18 cellular contexts compared by ENCODE assay signal in the genomic region with DNA sequence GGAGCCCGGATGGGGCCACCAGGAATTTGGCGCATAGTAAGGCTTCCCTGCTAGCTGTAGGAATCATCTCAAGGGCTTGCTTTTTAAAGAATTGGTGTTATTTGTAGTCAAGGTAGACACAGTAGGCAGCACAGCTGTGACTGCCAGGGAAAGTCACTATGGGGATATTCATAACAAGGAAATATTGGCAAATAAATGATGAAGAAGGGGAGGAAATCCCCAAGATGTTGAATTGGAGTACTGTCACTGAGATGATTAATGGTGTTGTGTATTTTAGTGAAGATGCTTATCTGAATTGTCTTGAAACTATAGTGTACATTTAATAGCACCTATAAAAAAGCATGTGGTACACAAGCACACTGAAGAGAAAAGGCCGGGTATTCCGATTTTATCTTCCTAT.
A peak's percentile ranks its signal among the peaks of the same experiment; 100 is the strongest.
DNase-seq lines count a peak whose midpoint lies in the region; TF ChIP-seq lines count a peak whose summit lies in the region.
"Had no signal": no experiment of that assay in that cellular context is flagged by ENCODE, and none has a peak within 500 bp of the region (broad histone marks: within the 10 kb centered on the region; RNA-seq: fewer than 3 reads in every experiment).

No MANE protein-coding gene starts in this region.

- intact Hi-C loops in mammary epithelial cell (cut with micrococcal nuclease): no loop called here
- intact Hi-C loops in MCF 10A (cut with micrococcal nuclease): no loop called here
- intact Hi-C loops in tibial artery (cut with DNase I; ENCODE audit: low total_unique reads): no loop called here

- CTCF ChIA-PET in mammary epithelial cell (lab: Charles Lee; ENCODE audit: low non-redundant PET): no interaction called here
- CTCF ChIA-PET in MCF 10A (lab: Yijun Ruan, JAX): no interaction called here

- in situ Hi-C loops in mammary epithelial cell (cut with MboI; ENCODE audit: low sequenced_read_pairs in 2 of 2): no loop called here
- in situ Hi-C loops in GM13977 (cut with MboI; ENCODE audit: low pct_unique_long_range_greater_than_20kb, low sequenced_read_pairs, unreplicated experiment): no loop called here

- peaks cover 6% of the 10 kb centered on the region for H3K4me1 Mint-ChIP-seq in MCF 10A (ENCODE audit: insufficient read depth, unreplicated experiment)
- H3K4me1 Mint-ChIP-seq: CD4-positive, CD25-positive, alpha-beta regulatory T cell; T-helper 17 cell had no signal

- H3K27ac ChIP-seq in mammary epithelial cell (ENCODE audit: insufficient read depth, low read depth, low read length): no peak overlapping the region
- no peak overlapping the region for H3K27ac ChIP-seq in tibial artery
- H3K27ac ChIP-seq: KMS-11, SK-N-MC had no signal

- no peaks in the 10 kb centered on the region for H3K27me3 Mint-ChIP-seq in MCF 10A (ENCODE audit: insufficient read depth, unreplicated experiment)
- H3K27me3 Mint-ChIP-seq: CD4-positive, CD25-positive, alpha-beta regulatory T cell had no signal

- H3K4me2 ChIP-seq in mammary epithelial cell (ENCODE audit: insufficient read depth, low read depth, low read length): no peak overlapping the region
- H3K4me2 ChIP-seq: KMS-11 had no signal

- DNase-seq in mammary epithelial cell (peak; percentile 0), MCF 10A (ENCODE audit: unreplicated experiment) (no peak), NCI-H1417 (lab: John Stamatoyannopoulos, UW) (peak in 2 of 3 experiments; percentile 43 to 93), NCI-H69 (lab: John Stamatoyannopoulos, UW) (peak; percentile 74), tibial artery (no peak), GM13977 (ENCODE audit: low spot score) (no peak)
- no peak for DNase-seq in stimulated activated CD4-positive, alpha-beta T cell treated with anti-CD3 and anti-CD28 coated beads, Interleukin-1b, Interleukin-23, amount 100 ng/mL, for 48 hours
- DNase-seq: CD4-positive, CD25-positive, alpha-beta regulatory T cell; DMS79; IMR-90; MV-4-11; NCI-H1105 treated with DMSO at 0.1 percent for 48 hours; NCI-H187; Right ventricle myocardium superior; SW 1271; T-helper 17 cell had no signal

- no peaks in the 10 kb centered on the region for H4K20me1 ChIP-seq in mammary epithelial cell (ENCODE audit: insufficient read depth, low read length)

- H2AFZ ChIP-seq in mammary epithelial cell (ENCODE audit: low read depth, low read length): no peak overlapping the region

- H3K79me2 ChIP-seq in mammary epithelial cell (ENCODE audit: insufficient read depth, low read length): no peaks in the 10 kb centered on the region

- dilution Hi-C loops in mammary epithelial cell (cut with HindIII; ENCODE audit: low sequenced_read_pairs): no loop called here

- no peaks in the 10 kb centered on the region for H3K9me3 Mint-ChIP-seq in MCF 10A (ENCODE audit: unreplicated experiment)

- H3K27ac Mint-ChIP-seq in MCF 10A (ENCODE audit: low read depth, unreplicated experiment): no peak overlapping the region
- H3K27ac Mint-ChIP-seq: CD4-positive, CD25-positive, alpha-beta regulatory T cell; T-helper 17 cell had no signal

- H3K36me3 Mint-ChIP-seq in MCF 10A (ENCODE audit: insufficient read depth, unreplicated experiment): no peaks in the 10 kb centered on the region
- H3K36me3 Mint-ChIP-seq: CD4-positive, CD25-positive, alpha-beta regulatory T cell had no signal

- WGBS in mammary epithelial cell (ENCODE audit: low coverage, missing lambda C conversion rate): 93% methylated on average over 4 of the region's 4 CpGs

- TF ChIP-seq CTCF in mammary epithelial cell (conservative IDR thresholded peaks at IDR 0.05 in 1 of 2, IDR thresholded peaks at IDR 0.05 in 1 of 2; ENCODE audit: extremely low read depth in 1 of 2, insufficient read depth in 1 of 2, low read depth in 1 of 2, low read length in 2 of 2) (no peak), MCF 10A (IDR thresholded peaks at IDR 0.05; ENCODE audit: unreplicated experiment) (no peak), tibial artery (IDR thresholded peaks at IDR 0.05) (no peak), GM13977 (IDR thresholded peaks at IDR 0.05; ENCODE audit: extremely low read depth, insufficient read depth, missing control alignments) (no peak)

- POLR2A ChIA-PET in MCF 10A (lab: Yijun Ruan, JAX): no interaction called here

- H3K9me3 ChIP-seq in mammary epithelial cell (replicated peaks; ENCODE audit: insufficient read depth, low read length) (no peaks in the 10 kb centered on the region), tibial artery (no peaks in the 10 kb centered on the region)

- no TSS peak for BruUV-seq in mammary epithelial cell (replicated peaks; lab: Mats Ljungman, UMichigan)
- BruUV-seq in MCF 10A (replicated peaks; lab: Mats Ljungman, UMichigan): no TSS peak

- no peak overlapping the region for H3K4me3 ChIP-seq in mammary epithelial cell (replicated peaks in 1 of 3; ENCODE audit: insufficient read depth in 1 of 3, low read depth in 2 of 3, low read length in 3 of 3)
- H3K4me3 ChIP-seq in tibial artery: no peak overlapping the region
- H3K4me3 ChIP-seq: SK-N-MC had no signal

- H3K4me1 ChIP-seq in mammary epithelial cell (ENCODE audit: insufficient read depth, low read length): no peaks in the 10 kb centered on the region
- H3K4me1 ChIP-seq in tibial artery: no peaks in the 10 kb centered on the region

- H3K4me3 Mint-ChIP-seq in MCF 10A (ENCODE audit: unreplicated experiment): no peak overlapping the region
- H3K4me3 Mint-ChIP-seq: CD4-positive, CD25-positive, alpha-beta regulatory T cell; T-helper 17 cell had no signal

- no peaks in the 10 kb centered on the region for H3K27me3 ChIP-seq in mammary epithelial cell (ENCODE audit: insufficient read depth, low read length)
- H3K27me3 ChIP-seq in tibial artery: no peaks in the 10 kb centered on the region

- H3K36me3 ChIP-seq in mammary epithelial cell (ENCODE audit: insufficient read depth, low read length) (no peaks in the 10 kb centered on the region), tibial artery (no peaks in the 10 kb centered on the region)

- H3K9ac ChIP-seq in mammary epithelial cell (ENCODE audit: insufficient read depth, low read length): no peak overlapping the region
- H3K9ac ChIP-seq: KMS-11 had no signal

Comparison
In these comparisons a context has a peak if more than half of its experiments do, and no peak if none do; other contexts are left out.
1. DNase-seq: peak in mammary epithelial cell (single experiment), NCI-H1417 (2 of 3) and NCI-H69 (single experiment); none in MCF 10A (single experiment), tibial artery (0 of 2), GM13977 (single experiment) and stimulated activated CD4-positive, alpha-beta T cell treated with anti-CD3 and anti-CD28 coated beads, Interleukin-1b, Interleukin-23, amount 100 ng/mL, for 48 hours (single experiment).